Comparison of ENCODE assay signal across 2 cellular contexts in genomic region chr9:129002989-129003388, GRCh38.
TF ChIP-seq lines count a peak whose summit lies in the region.

No MANE protein-coding gene starts in this region.

TF ChIP-seq in HepG2, 621 proteins besides CTCF, POLR2A, EP300 and RAD21:
- TF ChIP-seq HOXD1 (CRISPR knock-in tag; IDR thresholded peaks at IDR 0.05), result no peak
- peak; percentile 62 for TF ChIP-seq MAFF (IDR thresholded peaks at IDR 0.05; ENCODE audit: low read depth, low read length)
- peak; percentile 38; the same call in 1 of the 2 replicates for TF ChIP-seq POLR2AphosphoS5 (IDR thresholded peaks at IDR 0.05; ENCODE audit: low read depth, low read length)
- no peak for TF ChIP-seq ZNF75D (CRISPR knock-in tag; IDR thresholded peaks at IDR 0.05; ENCODE audit: borderline replicate concordance)
- TF ChIP-seq YEATS4 (CRISPR knock-in tag; IDR thresholded peaks at IDR 0.05; ENCODE audit: borderline replicate concordance), result no peak
- peak; percentile 62 to 79 for TF ChIP-seq MAFK (conservative IDR thresholded peaks at IDR 0.05 in 1 of 2, IDR thresholded peaks at IDR 0.05 in 1 of 2; ENCODE audit: low read length in 2 of 2)
- TF ChIP-seq DRAP1 (CRISPR knock-in tag; IDR thresholded peaks at IDR 0.05), result no peak
- TF ChIP-seq LRRFIP1 (CRISPR knock-in tag; conservative IDR thresholded peaks at IDR 0.05), result no peak
- no peak for TF ChIP-seq KMT2B (CRISPR knock-in tag; IDR thresholded peaks at IDR 0.05)
- 0 out of 2 replicates have a peak, but pooled peaks have one; percentile 41 for TF ChIP-seq POLR2G (IDR thresholded peaks at IDR 0.05; ENCODE audit: low read depth, low read length)

TF ChIP-seq in IMR-90, 13 proteins besides CTCF, POLR2A, EP300 and RAD21:
- TF ChIP-seq ELK1 (IDR thresholded peaks at IDR 0.05; ENCODE audit: borderline replicate concordance, low read depth, low read length), result no peak
- TF ChIP-seq MAFK (IDR thresholded peaks at IDR 0.05; ENCODE audit: low read depth, low read length), result peak; percentile 54
- no peak for TF ChIP-seq NFE2L2 (IDR thresholded peaks at IDR 0.05; ENCODE audit: low read depth, low read length)
